12 cellular contexts compared by ENCODE assay signal in the genomic region with DNA sequence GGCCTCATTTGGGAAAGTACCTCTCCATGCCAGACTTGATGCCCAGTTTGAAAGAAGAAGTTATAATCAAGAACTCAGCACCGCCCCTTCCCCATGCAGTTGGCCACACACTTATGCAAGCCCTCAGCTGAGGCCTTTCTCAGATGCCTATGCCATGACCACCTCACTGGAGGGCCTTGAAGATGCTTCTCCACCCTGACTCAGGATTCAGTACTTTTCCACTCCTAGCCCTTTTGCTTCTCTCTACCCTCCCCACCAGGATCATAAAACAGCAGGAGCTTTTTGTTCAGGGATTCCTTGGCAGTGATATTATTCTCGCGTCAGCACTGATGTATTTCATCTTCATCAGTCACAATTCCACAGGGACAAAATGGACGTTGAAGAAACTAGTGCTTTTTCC.
A peak's percentile ranks its signal among the peaks of the same experiment; 100 is the strongest.
DNase-seq lines count a peak whose midpoint lies in the region; ATAC-seq and TF ChIP-seq lines count a peak whose summit lies in the region.
"Had no signal": no experiment of that assay in that cellular context is flagged by ENCODE, and none has a peak within 500 bp of the region (broad histone marks: within the 10 kb centered on the region; RNA-seq: fewer than 3 reads in every experiment).

No MANE protein-coding gene starts in this region.

- H3K9ac ChIP-seq in mesenchymal stem cell (ENCODE audit: low read length), result peak overlapping the region; percentile 75

- TF ChIP-seq POLR2A in spleen (IDR thresholded peaks at IDR 0.05), result no peak

- H4K8ac ChIP-seq in mesenchymal stem cell (ENCODE audit: low read length), result peak overlapping the region; percentile 56

- H3K4me3 ChIP-seq in AG09309 (ENCODE audit: control insufficient read depth, low read depth, low read length), result no peak overlapping the region
- no peak overlapping the region for H3K4me3 ChIP-seq in astrocyte of the cerebellum (ENCODE audit: low read depth, low read length)
- no peak overlapping the region for H3K4me3 ChIP-seq in mesenchymal stem cell (ENCODE audit: insufficient read depth in 1 of 2, low read depth in 1 of 2, low read length in 2 of 2)
- no peak overlapping the region for H3K4me3 ChIP-seq in spleen
- H3K4me3 ChIP-seq: ascending aorta had no signal

- H3K27me3 ChIP-seq in mesenchymal stem cell (ENCODE audit: control insufficient read depth in 1 of 2, insufficient read depth in 1 of 2, low read length in 2 of 2) (no peaks in the 10 kb centered on the region), spleen (replicated peaks in 1 of 7) (no peaks in the 10 kb centered on the region)
- H3K27me3 ChIP-seq: ascending aorta had no signal

- no peak for TF ChIP-seq CTCF in AG09309 (IDR thresholded peaks at IDR 0.05; ENCODE audit: control insufficient read depth, insufficient read depth, low read depth, low read length, missing control alignments)
- no peak for TF ChIP-seq CTCF in astrocyte of the cerebellum (IDR thresholded peaks at IDR 0.05; ENCODE audit: low read depth, low read length, missing control alignments)
- no peak for TF ChIP-seq CTCF in spleen (IDR thresholded peaks at IDR 0.05 in 8 of 11, conservative IDR thresholded peaks at IDR 0.05 in 3 of 11)

- H2BK5ac ChIP-seq in mesenchymal stem cell (ENCODE audit: low read depth, low read length, poor library complexity, severe bottlenecking), result no peak overlapping the region

- ATAC-seq in activated CD4-positive, CD25-positive, alpha-beta regulatory T cell treated with anti-CD3 and anti-CD28 coated beads, Interleukin-2, amount 50 U/mL, for 24 hours, result no peak

- H3K18ac ChIP-seq in mesenchymal stem cell (ENCODE audit: low read depth in 1 of 2, low read length in 2 of 2), result peak overlapping the region in 1 of 2 experiments; percentile 55

- H3K14ac ChIP-seq in mesenchymal stem cell (ENCODE audit: low read length in 2 of 2), result no peak overlapping the region

- H3K27ac ChIP-seq in mesenchymal stem cell (ENCODE audit: low read length, poor library complexity, severe bottlenecking), result peak overlapping the region; percentile 98
- H3K27ac ChIP-seq in spleen, result no peak overlapping the region
- H3K27ac ChIP-seq: ascending aorta, C4-2B had no signal

- H3K79me1 ChIP-seq in mesenchymal stem cell (replicated peaks; ENCODE audit: low read length, poor library complexity, severe bottlenecking), result no peaks in the 10 kb centered on the region

- in situ Hi-C loops in astrocyte of the cerebellum (cut with HindIII; ENCODE audit: low sequenced_read_pairs), result no loop called here

- H2AK5ac ChIP-seq in mesenchymal stem cell (ENCODE audit: low read length, severe bottlenecking), result no peak overlapping the region

- H2BK15ac ChIP-seq in mesenchymal stem cell (ENCODE audit: low read depth, poor library complexity, severe bottlenecking), result no peak overlapping the region

- intact Hi-C loops in spleen (cut with DNase I; ENCODE audit: low total_unique reads), result no loop called here

- no peak overlapping the region for H3K23ac ChIP-seq in mesenchymal stem cell (ENCODE audit: low read length in 2 of 2)

- H3K4me1 ChIP-seq in mesenchymal stem cell (ENCODE audit: control insufficient read depth, insufficient read depth, low read depth, low read length), result no peaks in the 10 kb centered on the region
- no peaks in the 10 kb centered on the region for H3K4me1 ChIP-seq in spleen
- H3K4me1 ChIP-seq: ascending aorta had no signal

- 39% methylated on average over 3 of the region's 4 CpGs for WGBS in mesenchymal stem cell
- WGBS in spleen, 5 donors, result 48 to 69% (median 57%) methylated on average over 4 of the region's 4 CpGs

- H2AFZ ChIP-seq in mesenchymal stem cell (ENCODE audit: low read depth, low read length), result no peak overlapping the region

- H2BK120ac ChIP-seq in mesenchymal stem cell (ENCODE audit: low read depth, low read length), result no peak overlapping the region

- H3K4ac ChIP-seq in mesenchymal stem cell (ENCODE audit: low read depth in 1 of 2, low read length in 2 of 2), result no peak overlapping the region

- no peak overlapping the region for H3K4me2 ChIP-seq in mesenchymal stem cell (ENCODE audit: low read length, poor library complexity, severe bottlenecking)

- no peak overlapping the region for H4K91ac ChIP-seq in mesenchymal stem cell (ENCODE audit: low read length)

- H2BK12ac ChIP-seq in mesenchymal stem cell (ENCODE audit: low read length in 2 of 2), result peak overlapping the region in 1 of 2 experiments; percentile 44

- no peaks in the 10 kb centered on the region for H3K9me3 ChIP-seq in mesenchymal stem cell (ENCODE audit: control insufficient read depth, low read length)
- peaks cover 0 to 35% (median 14%) of the 10 kb centered on the region in 8 donors for H3K9me3 ChIP-seq in spleen
- H3K9me3 ChIP-seq: ascending aorta had no signal

- DNase-seq in AG09309 (ENCODE audit: low read depth) (peak; percentile 90), HS-5 (ENCODE audit: low read depth) (peak; percentile 96), astrocyte of the cerebellum (ENCODE audit: low read depth) (peak; percentile 95), mesenchymal stem cell (peak; percentile 85), NCI-H82 (lab: John Stamatoyannopoulos, UW) (no peak), spleen (no peak), NCI-H1436 treated with DMSO at 0.1 percent for 48 hours (lab: John Stamatoyannopoulos, UW) (no peak)
- DNase-seq: activated T-cell treated with anti-CD3 and anti-CD28 coated beads, Interleukin-2, amount 50 U/mL, for 1 hour; stimulated activated naive CD4-positive, alpha-beta T cell had no signal

- H3K36me3 ChIP-seq in mesenchymal stem cell (ENCODE audit: control insufficient read depth in 1 of 2, insufficient read depth in 2 of 2, low read depth in 1 of 2, low read length in 2 of 2) (no peaks in the 10 kb centered on the region), spleen (no peaks in the 10 kb centered on the region)
- H3K36me3 ChIP-seq: ascending aorta had no signal

Comparison
In these comparisons a context has a peak if more than half of its experiments do, and no peak if none do; other contexts are left out.
1. DNase-seq: peak in AG09309 (single experiment), HS-5 (single experiment), astrocyte of the cerebellum (single experiment) and mesenchymal stem cell (single experiment); none in NCI-H82 (single experiment), spleen (single experiment) and NCI-H1436 treated with DMSO at 0.1 percent for 48 hours (single experiment).